ENCODE assay signal across 9 cellular contexts in genomic region chr7:116673504-116673865, GRCh38. TPM values are rescaled to one million over a fixed set of nuclear protein-coding genes. Genes with fewer than 3 reads are reported as not detected.
A peak's percentile ranks its signal among the peaks of the same experiment; 100 is the strongest.
DNase-seq lines count a peak whose midpoint lies in the region; ATAC-seq and TF ChIP-seq lines count a peak whose summit lies in the region.
"Had no signal": no experiment of that assay in that cellular context is flagged by ENCODE, and none has a peak within 500 bp of the region (broad histone marks: within the 10 kb centered on the region; RNA-seq: fewer than 3 reads in every experiment).

No MANE protein-coding gene starts in this region.

- H3K9ac ChIP-seq in mucosa of rectum (ENCODE audit: low read depth in 1 of 2, low read length in 2 of 2), result peak overlapping the region in 1 of 2 donors; percentile 92

- no peak overlapping the region for H3K27ac Mint-ChIP-seq in natural killer cell treated with Interleukin-12 subunit alpha and Interleukin-12 subunit beta and Interleukin-15 and Interleukin-18, amount 100 ng/mL, for 72 hours
- H3K27ac Mint-ChIP-seq in natural killer cell, result no peak overlapping the region

- TF ChIP-seq CTCF in natural killer cell (IDR thresholded peaks at IDR 0.05), result no peak
- no peak for TF ChIP-seq CTCF in coronary artery (IDR thresholded peaks at IDR 0.05)

- H3K27me3 Mint-ChIP-seq in natural killer cell treated with Interleukin-12 subunit alpha and Interleukin-12 subunit beta and Interleukin-15 and Interleukin-18, amount 100 ng/mL, for 72 hours, result peaks cover 40 to 71% of the 10 kb centered on the region in 2 donors
- peaks cover 19 to 46% of the 10 kb centered on the region in 2 donors for H3K27me3 Mint-ChIP-seq in natural killer cell (ENCODE audit: low read depth in 2 of 2)

- intact Hi-C loops in natural killer cell (cut with micrococcal nuclease), result no loop called here

- H3K27me3 ChIP-seq in mucosa of rectum (ENCODE audit: control insufficient read depth in 2 of 2, insufficient read depth in 2 of 2, low read length in 2 of 2), result no peaks in the 10 kb centered on the region

- DNase-seq in natural killer cell treated with Interleukin-12 subunit alpha and Interleukin-12 subunit beta and Interleukin-15 and Interleukin-18, amount 100 ng/mL, for 72 hours (ENCODE audit: low spot score), result no peak
- DNase-seq in natural killer cell, result no peak
- no peak for DNase-seq in coronary artery (ENCODE audit: low spot score)
- no peak for DNase-seq in GM19240 (ENCODE audit: insufficient read length, low spot score)
- no peak for DNase-seq in DMS 273 (lab: John Stamatoyannopoulos, UW; ENCODE audit: unreplicated experiment)
- DNase-seq: NCI-H2171 treated with DMSO at 0.1 percent for 48 hours had no signal

- peak overlapping the region; percentile 86 for H3K4me3 ChIP-seq in coronary artery
- peak overlapping the region; percentile 90 to 97 for H3K4me3 ChIP-seq in mucosa of rectum (ENCODE audit: low read length in 2 of 2)

- H3K36me3 ChIP-seq in mucosa of rectum (ENCODE audit: control insufficient read depth in 2 of 2, insufficient read depth in 2 of 2, low read length in 2 of 2), result no peaks in the 10 kb centered on the region

- H3K27ac ChIP-seq in coronary artery, result peak overlapping the region in 1 of 2 donors; percentile 81
- H3K27ac ChIP-seq in mucosa of rectum (ENCODE audit: low read depth in 2 of 2, low read length in 2 of 2), result no peak overlapping the region

- H3K4me1 Mint-ChIP-seq in natural killer cell treated with Interleukin-12 subunit alpha and Interleukin-12 subunit beta and Interleukin-15 and Interleukin-18, amount 100 ng/mL, for 72 hours (ENCODE audit: low read depth in 2 of 2), result peaks cover 0 to 7% of the 10 kb centered on the region in 2 donors
- peaks cover 0 to 5% of the 10 kb centered on the region in 2 donors for H3K4me1 Mint-ChIP-seq in natural killer cell

- no peak for ATAC-seq in natural killer cell treated with Interleukin-12 subunit alpha and Interleukin-12 subunit beta and Interleukin-15 and Interleukin-18, amount 100 ng/mL, for 72 hours
- no peak for ATAC-seq in natural killer cell
- ATAC-seq in HG02571 (IDR thresholded peaks at IDR 0.05; ENCODE audit: unreplicated experiment), result no peak
- ATAC-seq in GM19351 (IDR thresholded peaks at IDR 0.05; ENCODE audit: unreplicated experiment), result no peak

- H3K9me3 ChIP-seq in mucosa of rectum (ENCODE audit: control insufficient read depth in 2 of 2, low read length in 2 of 2), result no peaks in the 10 kb centered on the region

- H3K9me3 Mint-ChIP-seq in natural killer cell treated with Interleukin-12 subunit alpha and Interleukin-12 subunit beta and Interleukin-15 and Interleukin-18, amount 100 ng/mL, for 72 hours, result no peaks in the 10 kb centered on the region
- H3K9me3 Mint-ChIP-seq in natural killer cell, result no peaks in the 10 kb centered on the region

- H3K4me3 Mint-ChIP-seq in natural killer cell treated with Interleukin-12 subunit alpha and Interleukin-12 subunit beta and Interleukin-15 and Interleukin-18, amount 100 ng/mL, for 72 hours, result peak overlapping the region; percentile 14
- no peak overlapping the region for H3K4me3 Mint-ChIP-seq in natural killer cell

- H3K36me3 Mint-ChIP-seq in natural killer cell treated with Interleukin-12 subunit alpha and Interleukin-12 subunit beta and Interleukin-15 and Interleukin-18, amount 100 ng/mL, for 72 hours, result no peaks in the 10 kb centered on the region
- H3K36me3 Mint-ChIP-seq in natural killer cell, result no peaks in the 10 kb centered on the region

- peaks cover 0 to 17% of the 10 kb centered on the region in 2 donors for H3K4me1 ChIP-seq in mucosa of rectum (ENCODE audit: control insufficient read depth in 2 of 2, insufficient read depth in 2 of 2, low read length in 2 of 2)

RNA-seq across cellular contexts. Expression of gene MET, which starts 1.5 kb away (rescaled TPM):
- 1 to 10 TPM in 1 of 2 donors, under 1 TPM in 1; 0.33 to 3.6 TPM for total RNA-seq in natural killer cell treated with Interleukin-12 subunit alpha and Interleukin-12 subunit beta and Interleukin-15 and Interleukin-18, amount 100 ng/mL, for 72 hours
- under 1 TPM in 1 of 3 donors, not detected in 2; 0.16 TPM for total RNA-seq in natural killer cell
